20 cellular contexts compared by ENCODE assay signal in the genomic region with DNA sequence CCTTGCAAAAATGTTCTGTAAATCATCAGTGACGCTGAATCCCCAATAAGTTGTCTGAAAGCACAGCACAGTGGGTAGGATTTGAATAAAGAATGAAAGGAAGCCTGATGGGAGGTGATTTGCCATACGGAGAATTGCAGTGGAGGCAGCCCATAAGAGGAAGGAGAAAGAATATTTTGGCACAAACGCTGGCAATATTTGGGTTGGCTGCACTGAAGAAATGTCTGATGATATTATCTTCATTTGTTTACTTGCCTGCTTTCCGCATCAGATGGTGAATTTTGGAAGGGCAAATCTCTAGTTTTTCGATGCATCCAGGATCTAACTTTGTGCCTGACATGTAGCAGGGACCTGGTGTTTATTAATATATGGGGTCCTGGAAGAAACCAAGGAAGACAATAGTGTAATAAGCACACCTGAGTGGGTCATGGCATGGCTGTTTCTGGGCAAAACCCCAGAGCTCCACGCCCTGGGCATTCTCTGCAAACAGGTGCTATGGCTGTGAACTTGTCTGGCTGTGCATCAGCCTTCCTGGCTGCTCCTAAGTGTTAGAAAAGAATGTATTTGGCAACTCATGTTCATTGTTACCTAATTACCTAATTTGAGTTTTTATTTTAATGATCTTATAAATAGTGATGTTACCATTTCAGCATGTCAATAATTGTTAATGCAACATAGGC. TPM values are rescaled to one million over a fixed set of nuclear protein-coding genes. Genes with fewer than 3 reads are reported as not detected.
"Had no signal": no experiment of that assay in that cellular context is flagged by ENCODE, and none has a peak within 500 bp of the region (broad histone marks: within the 10 kb centered on the region; RNA-seq: fewer than 3 reads in every experiment).

No MANE protein-coding gene starts in this region.

- DNase-seq: colonic mucosa; dermis blood vessel endothelial cell; erythroblast; foreskin melanocyte; head of caudate nucleus; hypothalamus; kidney glomerular epithelial cell; naive B cell; nephron progenitor cell; posterior cingulate gyrus; right cardiac atrium; stimulated activated CD4-positive, alpha-beta T cell treated with anti-CD3 and anti-CD28 coated beads, Interleukin-2, amount 100 ng/mL, for 48 hours; stimulated activated naive CD4-positive, alpha-beta T cell treated with Interleukin-2 at 50 U/mL for 16 hours; trophoblast cell had no signal

- H3K9me3 ChIP-seq: colonic mucosa, neutrophil had no signal

- H3K27ac ChIP-seq: colonic mucosa, neutrophil had no signal

- H3K4me1 ChIP-seq: colonic mucosa had no signal

- H3K4me3 ChIP-seq: colonic mucosa, smooth muscle cell had no signal

- ATAC-seq: right cardiac atrium had no signal

- H3K36me3 ChIP-seq: colonic mucosa, neutrophil had no signal

RNA-seq across cellular contexts. Expression of a gene that starts 5.9 kb away (rescaled TPM):
- total RNA-seq: dermis blood vessel endothelial cell, endothelial cell of umbilical vein, liver, lung microvascular endothelial cell, osteoblast, smooth muscle cell had no signal
